In the genomic region with DNA sequence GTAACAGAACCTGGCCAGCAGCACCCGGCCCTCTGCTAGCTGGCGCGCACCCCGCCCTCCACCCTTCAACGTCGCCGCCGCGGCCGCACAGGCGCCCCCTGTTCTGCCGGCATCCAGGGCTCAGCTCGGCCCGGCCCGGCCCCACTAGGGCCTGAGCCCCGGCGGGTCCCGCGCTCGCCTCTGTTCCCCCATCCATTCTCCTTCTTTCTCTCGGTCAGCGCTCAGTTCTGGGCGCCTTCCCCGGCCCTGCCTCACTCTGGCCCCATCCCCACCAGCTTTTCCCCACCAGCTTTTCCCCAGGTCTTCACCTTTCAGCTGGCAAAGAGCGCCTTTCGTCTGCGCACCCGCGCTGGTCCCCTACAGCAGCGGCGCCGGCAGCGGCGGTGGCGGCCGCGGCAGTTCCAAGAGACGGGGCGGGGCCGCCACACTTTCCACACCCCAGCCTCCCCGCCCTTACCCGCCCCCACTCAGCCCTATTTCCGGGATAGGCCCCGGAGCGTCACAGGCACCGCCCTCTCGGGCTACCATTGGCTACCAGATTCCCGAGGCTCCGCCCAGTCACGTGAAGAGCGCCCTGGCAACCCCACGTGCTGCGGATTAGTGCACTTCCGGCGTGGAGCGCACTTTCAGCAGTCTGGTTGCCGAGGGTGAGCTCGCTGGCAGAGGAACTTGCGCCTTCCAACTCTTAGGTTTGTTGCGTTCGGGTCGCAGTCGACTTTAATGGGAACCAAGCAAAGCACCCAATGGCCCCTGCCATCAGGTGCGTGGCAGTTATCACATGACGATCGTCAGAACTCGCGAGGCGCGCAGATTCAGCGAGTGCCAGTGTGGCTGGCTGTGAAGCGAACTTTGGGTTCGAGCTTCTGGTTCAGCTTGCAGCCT, we compare ENCODE assay signal across 8 cellular contexts. TPM values are rescaled to one million over a fixed set of nuclear protein-coding genes. Genes with fewer than 3 reads are reported as not detected.
DNase-seq lines count a peak whose midpoint lies in the region; ATAC-seq and TF ChIP-seq lines count a peak whose summit lies in the region.

A gene (minus strand): TSS at position 403 of the 882 bp plus-strand sequence. CDS start 831 bp downstream, outside the sequence.

- DNase-seq in NCI-H1694 (lab: John Stamatoyannopoulos, UW) (peak; percentile 91), T-helper 22 cell (ENCODE audit: low read depth) (peak; percentile 91), astrocyte of the spinal cord (ENCODE audit: low read depth, low spot score) (peak; percentile 97), iPS DF 19.7 (ENCODE audit: low read depth, low spot score) (peak; percentile 81), sciatic nerve (ENCODE audit: low spot score) (peak; percentile 98), DMS53 (lab: John Stamatoyannopoulos, UW) (no peak)

- in situ Hi-C loops in astrocyte of the spinal cord (cut with HindIII; ENCODE audit: low sequenced_read_pairs), result no loop called here

- intact Hi-C loops in sciatic nerve (cut with DNase I), result no loop called here

- H3K4me3 ChIP-seq in astrocyte of the spinal cord (ENCODE audit: low read depth, low read length), result peak within 1 kb of the TSS; percentile 78

- TF ChIP-seq CTCF in astrocyte of the spinal cord (IDR thresholded peaks at IDR 0.05; ENCODE audit: low read depth, low read length), result no peak

- ATAC-seq in GM18502 (IDR thresholded peaks at IDR 0.05; ENCODE audit: poor library complexity, unreplicated experiment) (peak; percentile 93), HG02938 (IDR thresholded peaks at IDR 0.05; ENCODE audit: unreplicated experiment) (peak; percentile 87), sciatic nerve (peak; percentile 100)

RNA-seq across cellular contexts. Expression of the gene that starts here (rescaled TPM):
- 19.1 TPM for total RNA-seq in sciatic nerve
